Comparison of ENCODE assay signal across 18 cellular contexts in genomic region chr11:96092511-96092910, GRCh38.
A peak's percentile ranks its signal among the peaks of the same experiment; 100 is the strongest.
DNase-seq lines count a peak whose midpoint lies in the region; ATAC-seq and TF ChIP-seq lines count a peak whose summit lies in the region.
"Had no signal": no experiment of that assay in that cellular context is flagged by ENCODE, and none has a peak within 500 bp of the region (broad histone marks: within the 10 kb centered on the region; RNA-seq: fewer than 3 reads in every experiment).

No MANE protein-coding gene starts in this region.

- no peak for DNase-seq in activated CD8-positive, alpha-beta memory T cell treated with anti-CD3 and anti-CD28 coated beads, Interleukin-2, amount 10 ng/mL, durations not matched to agents 7 days and 5 days
- no peak for DNase-seq in activated CD8-positive, alpha-beta memory T cell treated with anti-CD3 and anti-CD28 coated beads for 24 hours
- no peak for DNase-seq in CD4-positive, alpha-beta memory T cell
- no peak for DNase-seq in T-cell
- no peak for DNase-seq in neural crest cell (ENCODE audit: low read depth, low spot score)
- no peak for DNase-seq in SHP77 treated with DMSO at 0.1 percent for 48 hours (lab: John Stamatoyannopoulos, UW)
- DNase-seq in NCI-H2081 (lab: John Stamatoyannopoulos, UW): no peak
- DNase-seq: C1 segment of cervical spinal cord, DMS79 treated with DMSO at 0.1 percent for 48 hours, MG63, NCI-H1092 treated with DMSO at 0.1 percent for 48 hours, NCI-H1694, NCI-H446, Peyer's patch, SHP77 had no signal

- no peaks in the 10 kb centered on the region for H3K27me3 Mint-ChIP-seq in activated CD8-positive, alpha-beta memory T cell treated with anti-CD3 and anti-CD28 coated beads, Interleukin-2, amount 10 ng/mL, durations not matched to agents 7 days and 5 days
- no peaks in the 10 kb centered on the region for H3K27me3 Mint-ChIP-seq in CD4-positive, alpha-beta memory T cell
- H3K27me3 Mint-ChIP-seq in T-cell (no peaks in the 10 kb centered on the region), neural crest cell (ENCODE audit: low read depth) (no peaks in the 10 kb centered on the region)

- no peaks in the 10 kb centered on the region for H3K9me3 ChIP-seq in CD4-positive, alpha-beta memory T cell (ENCODE audit: control insufficient read depth in 1 of 2, low read length in 2 of 2)
- H3K9me3 ChIP-seq: MG63, Peyer's patch had no signal

- ATAC-seq in activated CD8-positive, alpha-beta memory T cell treated with anti-CD3 and anti-CD28 coated beads, Interleukin-2, amount 10 ng/mL, durations not matched to agents 7 days and 5 days: no peak
- ATAC-seq in T-cell (replicated peaks in 1 of 4) (no peak), HG03139 (IDR thresholded peaks at IDR 0.05; ENCODE audit: unreplicated experiment) (no peak)

- H3K27me3 ChIP-seq in CD4-positive, alpha-beta memory T cell (ENCODE audit: insufficient read depth, low read length): no peaks in the 10 kb centered on the region
- H3K27me3 ChIP-seq: MG63, Peyer's patch had no signal

- peaks cover 8% of the 10 kb centered on the region for H3K36me3 ChIP-seq in CD4-positive, alpha-beta memory T cell (ENCODE audit: insufficient read depth, low read length)
- H3K36me3 ChIP-seq: MG63 had no signal

- H3K4me1 ChIP-seq in CD4-positive, alpha-beta memory T cell (ENCODE audit: insufficient read depth, low read length): peaks cover 32% of the 10 kb centered on the region

- no peak overlapping the region for H3K27ac ChIP-seq in CD4-positive, alpha-beta memory T cell (ENCODE audit: low read depth, low read length)
- H3K27ac ChIP-seq: KMS-11 had no signal

- H3K4me3 Mint-ChIP-seq in activated CD8-positive, alpha-beta memory T cell treated with anti-CD3 and anti-CD28 coated beads, Interleukin-2, amount 10 ng/mL, durations not matched to agents 7 days and 5 days: peak overlapping the region; percentile 16
- H3K4me3 Mint-ChIP-seq in CD4-positive, alpha-beta memory T cell: peak overlapping the region in 1 of 8 donors; percentile 24
- H3K4me3 Mint-ChIP-seq in T-cell: peak overlapping the region in 1 of 3 donors; percentile 6
- H3K4me3 Mint-ChIP-seq in neural crest cell: no peak overlapping the region
- H3K4me3 Mint-ChIP-seq: GM23338 had no signal

- POLR2A ChIA-PET in CD4-positive, alpha-beta memory T cell (lab: Charles Lee; ENCODE audit: partially characterized antibody): interaction anchor here (1.2 to 3.3 kb wide), 2 partner anchors 250 to 297 kb away, joined by 3 to 37 read pairs; partner anchors contain the start of genes CCDC82, JRKL and MAML2
- POLR2A ChIA-PET in T-cell (lab: Charles Lee): no interaction called here

- peaks cover 34% of the 10 kb centered on the region for H3K4me1 Mint-ChIP-seq in activated CD8-positive, alpha-beta memory T cell treated with anti-CD3 and anti-CD28 coated beads, Interleukin-2, amount 10 ng/mL, durations not matched to agents 7 days and 5 days
- H3K4me1 Mint-ChIP-seq in CD4-positive, alpha-beta memory T cell: peaks cover 33 to 80% (median 60%) of the 10 kb centered on the region in 4 donors
- H3K4me1 Mint-ChIP-seq in T-cell (peaks cover 83 to 90% (median 85%) of the 10 kb centered on the region in 3 donors), neural crest cell (peaks cover 37% of the 10 kb centered on the region)

- H3K9me3 Mint-ChIP-seq in activated CD8-positive, alpha-beta memory T cell treated with anti-CD3 and anti-CD28 coated beads, Interleukin-2, amount 10 ng/mL, durations not matched to agents 7 days and 5 days (ENCODE audit: low read depth): no peaks in the 10 kb centered on the region
- no peaks in the 10 kb centered on the region for H3K9me3 Mint-ChIP-seq in CD4-positive, alpha-beta memory T cell
- H3K9me3 Mint-ChIP-seq in T-cell (no peaks in the 10 kb centered on the region), neural crest cell (no peaks in the 10 kb centered on the region)
- H3K9me3 Mint-ChIP-seq: GM23338 had no signal

- peak overlapping the region; percentile 81 for H3K27ac Mint-ChIP-seq in activated CD8-positive, alpha-beta memory T cell treated with anti-CD3 and anti-CD28 coated beads, Interleukin-2, amount 10 ng/mL, durations not matched to agents 7 days and 5 days
- peak overlapping the region in 6 of 7 donors; percentile 23 to 92 (median 60) for H3K27ac Mint-ChIP-seq in CD4-positive, alpha-beta memory T cell
- peak overlapping the region; percentile 57 to 75 for H3K27ac Mint-ChIP-seq in T-cell
- H3K27ac Mint-ChIP-seq in neural crest cell (ENCODE audit: unreplicated experiment): peak overlapping the region; percentile 79

- CTCF ChIA-PET in activated CD8-positive, alpha-beta memory T cell treated with anti-CD3 and anti-CD28 coated beads, Interleukin-2, amount 10 ng/mL, durations not matched to agents 7 days and 5 days (lab: Charles Lee): interaction anchor here (0.9 to 6.4 kb wide), 11 partner anchors 9 to 301 kb away, joined by 3 to 79 read pairs (median 5); partner anchors contain the start of genes CCDC82, JRKL and MAML2
- CTCF ChIA-PET in CD4-positive, alpha-beta memory T cell (lab: Charles Lee; ENCODE audit: partially characterized antibody): interaction anchor here (1.0 to 11.3 kb wide), 9 partner anchors 11 to 337 kb away, joined by 3 to 176 read pairs (median 4); partner anchors contain the start of gene MAML2
- CTCF ChIA-PET in T-cell (lab: Charles Lee): interaction anchor here (0.7 to 4.7 kb wide), 9 partner anchors 9 to 301 kb away, joined by 3 to 48 read pairs (median 4); partner anchors contain the start of genes MAML2 (in 2 of the 2) and CCDC82 (in 1 of the 2)

- H3K4me3 ChIP-seq in CD4-positive, alpha-beta memory T cell (ENCODE audit: low read length in 2 of 2): no peak overlapping the region
- H3K4me3 ChIP-seq: GM23338, MG63, Peyer's patch had no signal

- peaks cover 23% of the 10 kb centered on the region for H3K36me3 Mint-ChIP-seq in activated CD8-positive, alpha-beta memory T cell treated with anti-CD3 and anti-CD28 coated beads, Interleukin-2, amount 10 ng/mL, durations not matched to agents 7 days and 5 days
- peaks cover 27 to 31% of the 10 kb centered on the region in 2 donors for H3K36me3 Mint-ChIP-seq in CD4-positive, alpha-beta memory T cell
- H3K36me3 Mint-ChIP-seq in T-cell (peaks cover 45% of the 10 kb centered on the region), neural crest cell (ENCODE audit: low read depth) (peaks cover 10% of the 10 kb centered on the region)

- intact Hi-C loops in CD4-positive, alpha-beta memory T cell (cut with micrococcal nuclease): loop anchor here (5.0 kb wide), 1 partner anchor 115 kb away; no protein-coding TSS in a partner anchor

- TF ChIP-seq CTCF in neural crest cell (conservative IDR thresholded peaks at IDR 0.05): no peak
